In the genomic region with DNA sequence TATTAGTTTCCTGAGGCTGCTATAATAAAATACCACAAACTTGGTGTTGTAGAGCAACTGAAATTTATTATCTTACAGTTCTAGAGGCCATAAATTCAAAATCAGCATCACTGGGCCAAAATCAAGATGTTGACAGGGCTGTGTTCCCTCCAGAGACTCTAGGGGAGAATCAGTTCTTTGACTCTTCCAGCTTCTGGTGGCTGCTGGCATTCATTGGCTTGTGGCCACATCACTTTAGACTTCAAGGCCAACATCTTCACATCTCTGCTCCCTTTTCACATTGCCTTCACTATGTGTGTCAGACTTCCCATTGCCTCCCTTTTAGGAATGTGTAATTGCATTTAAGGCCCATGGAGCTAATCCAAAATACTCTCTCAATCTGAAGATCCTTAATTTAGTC, we compare ENCODE assay signal across 28 cellular contexts. TPM values are rescaled to one million over a fixed set of nuclear protein-coding genes. Genes with fewer than 3 reads are reported as not detected.
"Had no signal": no experiment of that assay in that cellular context is flagged by ENCODE, and none has a peak within 500 bp of the region (broad histone marks: within the 10 kb centered on the region; RNA-seq: fewer than 3 reads in every experiment).

No MANE protein-coding gene starts in this region.

- H3K36me3 ChIP-seq: neural progenitor cell, ovary, right lobe of liver, sigmoid colon, stomach, thoracic aorta, thyroid gland, tibial nerve, upper lobe of right lung, uterus had no signal

- H3K4me3 Mint-ChIP-seq: stimulated activated naive B cell treated with anti-CD40 and anti-IgM and Interleukin-4, amounts not matched to agents 10 μg/mL and 1 μg/mL and 100 μg/mL, for 72 hours had no signal

- H3K27me3 ChIP-seq: ovary, right lobe of liver, sigmoid colon, stomach, thyroid gland, uterus had no signal

- H3K36me3 Mint-ChIP-seq: natural killer cell, neural progenitor cell had no signal

- H3K27ac Mint-ChIP-seq: natural killer cell; neural progenitor cell; progenitor cell of endocrine pancreas; stimulated activated effector memory CD8-positive, alpha-beta T cell treated with anti-CD3 and anti-CD28 coated beads, Interleukin-12 subunit alpha, Interleukin-12 subunit beta, amount 100 ng/mL, for 72 hours; stimulated activated naive B cell treated with anti-CD40 and anti-IgM and Interleukin-4, amounts not matched to agents 10 μg/mL and 1 μg/mL and 100 μg/mL, for 72 hours; stimulated activated naive CD8-positive, alpha-beta T cell treated with anti-CD3 and anti-CD28 coated beads, Interleukin-15, Interleukin-2, amounts not matched to agents 100 ng/mL and 50 ng/mL, for 24 hours had no signal

- H3K4me1 ChIP-seq: upper lobe of right lung, uterus had no signal

- ATAC-seq: naive thymus-derived CD4-positive, alpha-beta T cell; natural killer cell; psoas muscle; right cardiac atrium; right lobe of liver; stimulated activated effector memory CD8-positive, alpha-beta T cell treated with anti-CD3 and anti-CD28 coated beads, Interleukin-12 subunit alpha, Interleukin-12 subunit beta, amount 100 ng/mL, for 72 hours; stimulated activated naive B cell treated with anti-CD40 and anti-IgM and Interleukin-4, amounts not matched to agents 10 μg/mL and 1 μg/mL and 100 μg/mL, for 72 hours; upper lobe of right lung had no signal

- H3K27ac ChIP-seq: neural progenitor cell, ovary, parathyroid adenoma, psoas muscle, right lobe of liver, sigmoid colon, stomach, thoracic aorta, thyroid gland, tibial nerve, upper lobe of right lung, uterus had no signal

- H3K79me2 ChIP-seq: parathyroid adenoma had no signal

- H3K9me3 Mint-ChIP-seq: natural killer cell, neural progenitor cell had no signal

- H2AFZ ChIP-seq: neural progenitor cell had no signal

- H3K4me3 ChIP-seq: neural progenitor cell, ovary, psoas muscle, right lobe of liver, sigmoid colon, stomach, thoracic aorta, thyroid gland, tibial nerve, upper lobe of right lung, uterus had no signal

- DNase-seq: naive thymus-derived CD4-positive, alpha-beta T cell; natural killer cell; occipital lobe; ovary; posterior cingulate gyrus; psoas muscle; right cardiac atrium; right lobe of liver; sigmoid colon; small intestine; stimulated activated CD4-positive, alpha-beta T cell treated with anti-CD3 and anti-CD28 coated beads, Interleukin-15, amount 100 ng/mL, for 24 hours; stimulated activated CD4-positive, alpha-beta T cell treated with anti-CD3 and anti-CD28 coated beads, Interleukin-2, amount 100 ng/mL, for 24 hours; stimulated activated CD4-positive, alpha-beta T cell treated with anti-CD3 and anti-CD28 coated beads, Interleukin-2, amount 100 ng/mL, for 48 hours; stimulated activated CD4-positive, alpha-beta T cell treated with anti-CD3 and anti-CD28 coated beads, Interleukin-4, amount 100 ng/mL, for 24 hours; stimulated activated naive B cell treated with anti-CD40 and anti-IgM and Interleukin-4, amounts not matched to agents 10 μg/mL and 1 μg/mL and 100 μg/mL, for 72 hours; stimulated activated naive CD4-positive, alpha-beta T cell treated with Interleukin-2 at 50 U/mL for 16 hours; stomach; thyroid gland; trophoblast cell; upper lobe of right lung; uterus had no signal

- H3K9me3 ChIP-seq: ovary, right lobe of liver, sigmoid colon, thyroid gland, upper lobe of right lung, uterus had no signal

RNA-seq across cellular contexts. Expression of a gene that starts 57.5 kb away (rescaled TPM):
- total RNA-seq: natural killer cell had no signal
